In the genomic region with DNA sequence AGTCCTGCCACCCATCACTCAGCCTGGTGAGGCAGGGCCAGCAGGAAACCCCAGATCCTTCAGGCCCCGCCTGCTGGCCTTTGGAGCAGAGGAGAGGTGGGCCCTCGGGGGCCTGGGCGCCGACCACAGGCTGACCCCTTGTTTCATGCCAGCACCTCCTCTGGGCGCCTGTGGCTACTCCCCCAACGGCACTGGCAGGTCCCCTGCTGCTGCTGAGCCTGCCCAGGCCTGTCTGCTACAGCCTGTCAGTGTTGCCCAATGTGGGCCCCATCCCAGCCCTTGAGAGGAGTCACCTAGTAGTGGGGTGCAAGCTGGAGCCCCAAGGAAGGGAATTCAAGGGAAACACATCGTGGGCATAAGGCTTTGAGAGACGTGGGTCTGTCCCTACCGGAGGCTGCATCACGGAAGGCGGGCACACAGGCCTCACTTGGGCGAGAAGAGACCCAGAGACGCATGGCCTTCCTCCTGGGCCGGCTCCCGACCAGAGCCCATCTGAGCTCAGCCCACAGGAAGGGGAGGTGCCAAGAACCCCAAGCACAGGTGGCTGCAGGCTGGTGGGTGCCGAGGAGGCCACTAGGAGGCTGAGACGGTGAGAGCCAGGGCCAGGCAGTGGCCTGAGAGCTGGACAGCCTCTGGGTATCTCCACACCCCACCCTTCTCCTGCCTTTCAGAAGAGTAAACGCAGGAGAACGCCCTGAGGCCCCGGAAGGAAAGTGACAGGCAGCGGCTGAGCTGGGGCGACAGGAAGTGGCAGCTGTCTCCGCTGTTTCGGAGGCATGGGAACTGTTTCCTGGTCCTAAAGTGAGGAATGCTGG, we compare ENCODE assay signal across 9 cellular contexts. TPM values are rescaled to one million over a fixed set of nuclear protein-coding genes. Genes with fewer than 3 reads are reported as not detected.
DNase-seq lines count a peak whose midpoint lies in the region; ATAC-seq and TF ChIP-seq lines count a peak whose summit lies in the region.
"Had no signal": no experiment of that assay in that cellular context is flagged by ENCODE, and none has a peak within 500 bp of the region (broad histone marks: within the 10 kb centered on the region; RNA-seq: fewer than 3 reads in every experiment).

No MANE protein-coding gene starts in this region.

- H3K27ac Mint-ChIP-seq in activated CD8-positive, alpha-beta T cell treated with anti-CD3 and anti-CD28 coated beads for 36 hours: peak overlapping the region; percentile 95
- H3K27ac Mint-ChIP-seq in neural crest cell (ENCODE audit: unreplicated experiment): peak overlapping the region; percentile 84
- peak overlapping the region; percentile 86 for H3K27ac Mint-ChIP-seq in type B pancreatic cell

- intact Hi-C loops in A673 (cut with micrococcal nuclease; ENCODE audit: unreplicated experiment): no loop called here
- intact Hi-C loops in activated CD8-positive, alpha-beta T cell treated with anti-CD3 and anti-CD28 coated beads for 36 hours (cut with micrococcal nuclease): no loop called here

- TF ChIP-seq CTCF in A673 (conservative IDR thresholded peaks at IDR 0.05; ENCODE audit: low read depth, low read length): peak; percentile 46
- TF ChIP-seq CTCF in activated CD8-positive, alpha-beta T cell treated with anti-CD3 and anti-CD28 coated beads for 36 hours (IDR thresholded peaks at IDR 0.05): peak; percentile 50
- peak; percentile 56 for TF ChIP-seq CTCF in neural crest cell (conservative IDR thresholded peaks at IDR 0.05)
- peak; percentile 66 for TF ChIP-seq CTCF in type B pancreatic cell (conservative IDR thresholded peaks at IDR 0.05)

- H3K9me3 ChIP-seq in A673 (ENCODE audit: low read depth, low read length, poor library complexity, severe bottlenecking): no peaks in the 10 kb centered on the region
- H3K9me3 ChIP-seq: HAP-1 had no signal

- POLR2A ChIA-PET in A673 (lab: Charles Lee; ENCODE audit: low non-redundant PET): no interaction called here
- POLR2A ChIA-PET in activated CD8-positive, alpha-beta T cell treated with anti-CD3 and anti-CD28 coated beads for 36 hours (lab: Charles Lee): interaction anchor here (0.6 to 2.6 kb wide), 12 partner anchors 8 to 177 kb away, joined by 3 to 11 read pairs (median 4); partner anchors contain the start of genes DUS1L and FASN

- H3K27ac ChIP-seq in A673 (ENCODE audit: low read depth, low read length, poor library complexity, severe bottlenecking) (peak overlapping the region; percentile 80), epithelial cell of prostate (peak overlapping the region; percentile 66)

- peaks cover 20% of the 10 kb centered on the region for H3K4me1 ChIP-seq in A673 (ENCODE audit: insufficient read depth, low read length, poor library complexity, severe bottlenecking)

- no peaks in the 10 kb centered on the region for H3K36me3 ChIP-seq in A673 (ENCODE audit: insufficient read depth, low read length, poor library complexity, severe bottlenecking)
- H3K36me3 ChIP-seq: HAP-1 had no signal

- DNase-seq in A673 (ENCODE audit: low spot score) (peak; percentile 64), NCI-H774 (lab: John Stamatoyannopoulos, UW) (peak; percentile 68), epithelial cell of prostate (ENCODE audit: low read depth, low spot score) (no peak), neural crest cell (ENCODE audit: low read depth, low spot score) (peak; percentile 51), type B pancreatic cell (ENCODE audit: extremely low spot score, unreplicated experiment) (no peak)
- DNase-seq in activated CD8-positive, alpha-beta T cell treated with anti-CD3 and anti-CD28 coated beads for 36 hours: peak; percentile 80

- no peaks in the 10 kb centered on the region for H3K27me3 ChIP-seq in A673 (replicated peaks; ENCODE audit: insufficient read depth, low read depth, low read length, poor library complexity)

- ATAC-seq in GM18508 (IDR thresholded peaks at IDR 0.05; ENCODE audit: insufficient read depth, unreplicated experiment): peak; percentile 60
- peak; percentile 64 for ATAC-seq in HG03064 (IDR thresholded peaks at IDR 0.05; ENCODE audit: low read depth, unreplicated experiment)
- peak; percentile 89 for ATAC-seq in activated CD8-positive, alpha-beta T cell treated with anti-CD3 and anti-CD28 coated beads for 36 hours

- no peaks in the 10 kb centered on the region for H3K9me3 Mint-ChIP-seq in activated CD8-positive, alpha-beta T cell treated with anti-CD3 and anti-CD28 coated beads for 36 hours
- no peaks in the 10 kb centered on the region for H3K9me3 Mint-ChIP-seq in neural crest cell
- no peaks in the 10 kb centered on the region for H3K9me3 Mint-ChIP-seq in type B pancreatic cell

- H3K36me3 Mint-ChIP-seq in activated CD8-positive, alpha-beta T cell treated with anti-CD3 and anti-CD28 coated beads for 36 hours (ENCODE audit: low read depth): peaks cover 4% of the 10 kb centered on the region
- H3K36me3 Mint-ChIP-seq in neural crest cell (ENCODE audit: low read depth): peaks cover 3% of the 10 kb centered on the region
- peaks cover 7% of the 10 kb centered on the region for H3K36me3 Mint-ChIP-seq in type B pancreatic cell

- H3K27me3 Mint-ChIP-seq in activated CD8-positive, alpha-beta T cell treated with anti-CD3 and anti-CD28 coated beads for 36 hours: no peaks in the 10 kb centered on the region
- H3K27me3 Mint-ChIP-seq in neural crest cell (ENCODE audit: low read depth) (peaks cover 7% of the 10 kb centered on the region), type B pancreatic cell (no peaks in the 10 kb centered on the region)

- peaks cover 27% of the 10 kb centered on the region for H3K4me1 Mint-ChIP-seq in activated CD8-positive, alpha-beta T cell treated with anti-CD3 and anti-CD28 coated beads for 36 hours (ENCODE audit: low read depth)
- H3K4me1 Mint-ChIP-seq in neural crest cell (peaks cover 54% of the 10 kb centered on the region), type B pancreatic cell (ENCODE audit: unreplicated experiment) (peaks cover 29% of the 10 kb centered on the region)

- CTCF ChIA-PET in A673 (lab: Charles Lee): no interaction called here
- CTCF ChIA-PET in activated CD8-positive, alpha-beta T cell treated with anti-CD3 and anti-CD28 coated beads for 36 hours (lab: Charles Lee): interaction anchor here (0.7 to 2.8 kb wide), 13 partner anchors 8 to 147 kb away, joined by 3 to 18 read pairs (median 4); partner anchors contain the start of genes DCXR, FASN and RAC3

- no peak overlapping the region for H3K4me3 ChIP-seq in A673 (ENCODE audit: low read depth, low read length, poor library complexity, severe bottlenecking)
- H3K4me3 ChIP-seq: HAP-1 had no signal

- BruUV-seq in A673 (replicated peaks; lab: Mats Ljungman, UMichigan): no TSS peak

- peak overlapping the region; percentile 90 for H3K4me3 Mint-ChIP-seq in activated CD8-positive, alpha-beta T cell treated with anti-CD3 and anti-CD28 coated beads for 36 hours
- peak overlapping the region; percentile 64 for H3K4me3 Mint-ChIP-seq in neural crest cell
- H3K4me3 Mint-ChIP-seq in type B pancreatic cell: peak overlapping the region; percentile 69

RNA-seq across cellular contexts. Expression of gene FASN, which starts 8.1 kb away (rescaled TPM):
- 591 and 676 TPM in 2 replicates for total RNA-seq in A673 (2021)
- 100 to 1,000 TPM; 250 to 260 TPM for total RNA-seq in activated CD8-positive, alpha-beta T cell treated with anti-CD3 and anti-CD28 coated beads for 36 hours
- total RNA-seq in neural crest cell: 816 and 839 TPM in 2 replicates
- 228 and 326 TPM in 2 replicates for total RNA-seq in type B pancreatic cell (ENCODE audit: low replicate concordance)

RNA-seq across cellular contexts. Expression of gene DUS1L, which starts 40.5 kb away (rescaled TPM):
- total RNA-seq in A673 (2021) (139 and 143 TPM in 2 replicates), neural crest cell (126 and 131 TPM in 2 replicates), type B pancreatic cell (ENCODE audit: low replicate concordance) (97.0 and 97.1 TPM in 2 replicates)
- total RNA-seq in activated CD8-positive, alpha-beta T cell treated with anti-CD3 and anti-CD28 coated beads for 36 hours: 100 to 1,000 TPM; 139 to 140 TPM

RNA-seq across cellular contexts. Expression of gene GPS1, which starts 54.4 kb away (rescaled TPM):
- total RNA-seq in A673 (2021) (162 and 192 TPM in 2 replicates), neural crest cell (154 and 156 TPM in 2 replicates), type B pancreatic cell (ENCODE audit: low replicate concordance) (111 and 112 TPM in 2 replicates)
- 10 to 100 TPM; 82.7 to 88.6 TPM for total RNA-seq in activated CD8-positive, alpha-beta T cell treated with anti-CD3 and anti-CD28 coated beads for 36 hours

RNA-seq across cellular contexts. Expression of gene RFNG, which starts 54.5 kb away (rescaled TPM):
- total RNA-seq in A673 (2021) (31.5 and 39.4 TPM in 2 replicates), neural crest cell (44.5 and 46.0 TPM in 2 replicates), type B pancreatic cell (ENCODE audit: low replicate concordance) (35.9 and 43.4 TPM in 2 replicates)
- total RNA-seq in activated CD8-positive, alpha-beta T cell treated with anti-CD3 and anti-CD28 coated beads for 36 hours: 10 to 100 TPM; 14.2 to 15.3 TPM

Comparison
In these comparisons a context has a peak if more than half of its experiments do, and no peak if none do; other contexts are left out.
1. DNase-seq: peak in A673 (single experiment), NCI-H774 (single experiment), activated CD8-positive, alpha-beta T cell treated with anti-CD3 and anti-CD28 coated beads for 36 hours (single experiment) and neural crest cell (single experiment); none in epithelial cell of prostate (single experiment) and type B pancreatic cell (single experiment).
2. Peak in every context shown above with its lines, with median percentiles within 50 percentile points of each other: CTCF ChIP-seq, ATAC-seq, H3K27ac Mint-ChIP-seq and H3K4me3 Mint-ChIP-seq.